ENCODE assay signal across 18 cellular contexts in the genomic region with DNA sequence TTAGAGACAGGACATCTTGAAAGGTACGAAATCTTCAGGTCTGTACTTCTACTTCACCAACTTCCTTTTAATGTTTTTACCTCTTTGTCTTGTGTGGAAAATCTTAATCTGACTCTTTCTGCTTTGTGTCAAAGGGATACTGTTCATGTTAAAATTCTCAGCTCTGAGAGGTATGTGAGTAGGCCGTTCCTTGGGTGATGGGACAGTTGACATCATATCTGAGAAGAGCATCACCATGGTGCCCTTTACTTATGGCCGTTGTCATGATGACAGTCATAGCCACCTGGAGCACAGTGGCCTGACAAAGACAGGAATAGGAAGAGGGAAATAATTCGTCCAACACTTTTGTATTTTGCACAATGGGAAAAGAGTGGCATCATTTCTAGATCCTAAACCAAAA.
"Had no signal": no experiment of that assay in that cellular context is flagged by ENCODE, and none has a peak within 500 bp of the region (broad histone marks: within the 10 kb centered on the region; RNA-seq: fewer than 3 reads in every experiment).

No MANE protein-coding gene starts in this region.

- H3K27me3 Mint-ChIP-seq: activated naive CD8-positive, alpha-beta T cell treated with anti-CD3 and anti-CD28 coated beads, Interleukin-2, amount 10 ng/mL, durations not matched to agents 7 days and 5 days; progenitor cell of endocrine pancreas had no signal

- H3K9me3 Mint-ChIP-seq: natural killer cell had no signal

- H3K4me3 Mint-ChIP-seq: activated naive CD8-positive, alpha-beta T cell treated with anti-CD3 and anti-CD28 coated beads, Interleukin-2, amount 10 ng/mL, durations not matched to agents 7 days and 5 days; natural killer cell had no signal

- H3K4me1 Mint-ChIP-seq: activated naive CD8-positive, alpha-beta T cell treated with anti-CD3 and anti-CD28 coated beads, Interleukin-2, amount 10 ng/mL, durations not matched to agents 7 days and 5 days had no signal

- ATAC-seq: left ventricle myocardium superior, natural killer cell had no signal

- DNase-seq: activated CD4-positive, alpha-beta T cell treated with anti-CD3 and anti-CD28 coated beads, Interleukin-2, amount 50 U/mL, for 4 hours; activated naive CD8-positive, alpha-beta T cell treated with anti-CD3 and anti-CD28 coated beads, Interleukin-2, amount 10 ng/mL, durations not matched to agents 7 days and 5 days; amygdala; cortex of kidney; foreskin melanocyte; hypothalamus; left ventricle myocardium superior; mammary epithelial cell; midbrain; natural killer cell; retina; spleen; stimulated activated CD4-positive, alpha-beta T cell treated with anti-CD3 and anti-CD28 coated beads, Interleukin-4, amount 100 ng/mL, for 24 hours; stomach; T-helper 2 cell; trophoblast cell; uterus had no signal

- H3K27ac Mint-ChIP-seq: activated naive CD8-positive, alpha-beta T cell treated with anti-CD3 and anti-CD28 coated beads, Interleukin-2, amount 10 ng/mL, durations not matched to agents 7 days and 5 days; natural killer cell; progenitor cell of endocrine pancreas had no signal

- H3K36me3 Mint-ChIP-seq: natural killer cell had no signal
